Comparison of ENCODE assay signal across 8 cellular contexts in genomic region chr7:37285701-37286475, GRCh38.
A peak's percentile ranks its signal among the peaks of the same experiment; 100 is the strongest.
DNase-seq lines count a peak whose midpoint lies in the region; ATAC-seq, FAIRE-seq and TF ChIP-seq lines count a peak whose summit lies in the region.

No MANE protein-coding gene starts in this region.

- peak overlapping the region; percentile 11 for H3K4me2 ChIP-seq in Karpas-422 (ENCODE audit: low read depth, low read length, poor library complexity, severe bottlenecking)

- H3K4me1 ChIP-seq in Karpas-422 (ENCODE audit: low read length): peaks cover 42% of the 10 kb centered on the region
- peaks cover 0 to 56% (median 0%) of the 10 kb centered on the region in 3 donors for H3K4me1 ChIP-seq in gastroesophageal sphincter

- no peaks in the 10 kb centered on the region for H3K9me2 ChIP-seq in Karpas-422 (replicated peaks; ENCODE audit: insufficient read depth, low read length)

- no peak for TF ChIP-seq POLR2A in GM12891 (IDR thresholded peaks at IDR 0.05; ENCODE audit: low read depth, low read length)
- no peak for TF ChIP-seq POLR2A in gastroesophageal sphincter (IDR thresholded peaks at IDR 0.05)

- 63 to 71% methylated on average over 4 to 6 of the region's 6 CpGs for WGBS in gastroesophageal sphincter (ENCODE audit: low coverage in 1 of 2), 2 donors

- no peaks in the 10 kb centered on the region for H3K36me3 ChIP-seq in Karpas-422 (ENCODE audit: insufficient read depth, low read length)
- no peaks in the 10 kb centered on the region for H3K36me3 ChIP-seq in gastroesophageal sphincter

- peaks cover 84% of the 10 kb centered on the region for H3K79me2 ChIP-seq in Karpas-422 (ENCODE audit: low read length)

- no peaks in the 10 kb centered on the region for H4K20me1 ChIP-seq in Karpas-422 (ENCODE audit: insufficient read depth, low read depth, low read length)

- no peaks in the 10 kb centered on the region for H3K27me3 ChIP-seq in Karpas-422 (ENCODE audit: low read length)
- no peaks in the 10 kb centered on the region for H3K27me3 ChIP-seq in gastroesophageal sphincter

- TF ChIP-seq EP300 in gastroesophageal sphincter (IDR thresholded peaks at IDR 0.05): no peak

- no peak for ATAC-seq in gastroesophageal sphincter

- DNase-seq in GM12891 (ENCODE audit: insufficient read length, low spot score) (no peak), Karpas-422 (no peak), mucosa of gallbladder (ENCODE audit: low spot score) (peak; percentile 17), D721Med (ENCODE audit: insufficient read length, low spot score) (no peak), HK-2 (ENCODE audit: unreplicated experiment) (no peak), NCI-H146 (lab: John Stamatoyannopoulos, UW) (no peak)

- H3K9me3 ChIP-seq in Karpas-422 (ENCODE audit: low read length) (no peaks in the 10 kb centered on the region), gastroesophageal sphincter (no peaks in the 10 kb centered on the region)

- H3K27ac ChIP-seq in Karpas-422 (ENCODE audit: low read length) (no peak overlapping the region), angular gyrus (ENCODE audit: low read depth, low read length) (peak overlapping the region; percentile 99), gastroesophageal sphincter (no peak overlapping the region)

- H3K4me3 ChIP-seq in Karpas-422 (ENCODE audit: low read length) (no peak overlapping the region), gastroesophageal sphincter (no peak overlapping the region)

- H2AFZ ChIP-seq in Karpas-422 (ENCODE audit: low read length): no peak overlapping the region

- H3K9ac ChIP-seq in Karpas-422 (ENCODE audit: low read length): no peak overlapping the region

- peak; percentile 50 for FAIRE-seq in GM12891 (lab: Jason Lieb, UNC)
- FAIRE-seq in D721Med (lab: Jason Lieb, UNC): no peak

- TF ChIP-seq CTCF in D721Med (IDR thresholded peaks at IDR 0.05; ENCODE audit: insufficient read depth, missing control alignments) (no peak), gastroesophageal sphincter (IDR thresholded peaks at IDR 0.05) (no peak)

TF ChIP-seq in GM12891, 5 proteins besides CTCF, POLR2A, EP300 and RAD21:
- TF ChIP-seq SPI1 (IDR thresholded peaks at IDR 0.05; ENCODE audit: low read depth, low read length) (no peak), POU2F2 (IDR thresholded peaks at IDR 0.05; ENCODE audit: low read depth, low read length) (no peak), PAX5 (IDR thresholded peaks at IDR 0.05; ENCODE audit: insufficient read depth, low read length, severe bottlenecking) (no peak), POLR2AphosphoS5 (IDR thresholded peaks at IDR 0.05; ENCODE audit: low read depth, low read length) (no peak), TAF1 (IDR thresholded peaks at IDR 0.05; ENCODE audit: low read depth, low read length) (no peak)
